ENCODE assay signal across 17 cellular contexts in the genomic region with DNA sequence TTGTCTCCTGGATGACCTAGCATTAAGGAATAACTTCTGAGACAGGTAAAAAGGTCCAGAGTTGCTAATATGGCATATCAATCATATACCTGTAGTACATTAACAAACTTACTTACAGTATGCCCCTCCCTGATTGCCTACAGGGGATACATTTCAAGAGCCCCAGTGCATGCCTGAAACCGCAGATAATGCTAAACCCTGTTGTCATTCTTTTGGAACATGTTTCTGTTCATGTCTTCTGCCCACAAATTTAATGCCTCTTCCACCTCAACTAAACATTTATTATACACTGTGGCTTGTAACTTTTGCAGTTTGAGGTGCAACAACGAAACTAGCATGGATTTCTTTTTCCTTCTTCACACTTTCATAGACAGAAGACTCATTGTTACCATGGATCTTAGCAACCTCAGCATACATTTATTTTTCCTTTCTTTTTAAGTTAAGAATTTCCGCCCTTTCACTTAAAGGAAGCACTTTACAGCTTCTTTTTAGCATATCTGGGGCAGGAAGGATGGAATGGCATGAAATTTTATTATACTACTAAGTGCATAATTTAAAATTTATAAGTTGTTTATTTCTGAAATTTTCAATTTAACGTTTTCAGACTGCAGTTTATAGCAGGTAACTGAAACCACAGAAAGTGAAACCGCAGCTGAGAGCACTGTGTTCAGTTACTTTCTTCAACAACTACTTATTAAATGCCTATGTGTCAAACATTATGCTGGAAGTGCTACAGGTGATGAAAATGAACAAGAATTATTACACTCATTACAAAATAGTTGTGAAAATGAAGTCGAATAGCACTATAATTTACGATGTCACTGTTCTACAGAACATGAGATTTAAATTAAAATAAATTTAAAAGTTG. TPM values are rescaled to one million over a fixed set of nuclear protein-coding genes. Genes with fewer than 3 reads are reported as not detected.
DNase-seq lines count a peak whose midpoint lies in the region; ATAC-seq, FAIRE-seq and TF ChIP-seq lines count a peak whose summit lies in the region.
"Had no signal": no experiment of that assay in that cellular context is flagged by ENCODE, and none has a peak within 500 bp of the region (broad histone marks: within the 10 kb centered on the region; RNA-seq: fewer than 3 reads in every experiment).

No MANE protein-coding gene starts in this region.

- H3K27me3 Mint-ChIP-seq in GM23338 (ENCODE audit: insufficient read depth, low read depth, poor library complexity) = peaks cover 1% of the 10 kb centered on the region
- H3K27me3 Mint-ChIP-seq: dendritic cell treated with granulocyte-macrophage colony-stimulating factor and Interleukin-4, amounts not matched to agents 40 ng/mL and 50 ng/mL, for 4 days had no signal

- no peak overlapping the region for H3K27ac Mint-ChIP-seq in GM23338
- H3K27ac Mint-ChIP-seq: dendritic cell treated with granulocyte-macrophage colony-stimulating factor and Interleukin-4, amounts not matched to agents 40 ng/mL and 50 ng/mL, for 4 days; WTC11 had no signal

- H3F3A ChIP-seq in GM23338 (replicated peaks; ENCODE audit: low read depth) = no peaks in the 10 kb centered on the region

- H3K4me1 Mint-ChIP-seq in GM23338 = no peaks in the 10 kb centered on the region
- H3K4me1 Mint-ChIP-seq: WTC11 had no signal

- peak; percentile 12 for DNase-seq in GM06990 (ENCODE audit: extremely low read depth, insufficient read length)
- DNase-seq in M059J (ENCODE audit: low read depth) = peak; percentile 9
- no peak for DNase-seq in activated CD4-positive, alpha-beta T cell treated with anti-CD3 and anti-CD28 coated beads for 1 hour
- DNase-seq in urothelium cell line (ENCODE audit: low spot score) = no peak
- no peak for DNase-seq in NCI-H146 treated with DMSO at 0.1 percent for 48 hours (lab: John Stamatoyannopoulos, UW; ENCODE audit: unreplicated experiment)
- DNase-seq in GM23338 (ENCODE audit: low spot score) = no peak
- DNase-seq: activated T-cell treated with anti-CD3 and anti-CD28 coated beads for 4 hours, NCI-H510A had no signal

- no peaks in the 10 kb centered on the region for H3K4me1 ChIP-seq in GM23338 (ENCODE audit: insufficient read depth)
- H3K4me1 ChIP-seq: vagina had no signal

- H3K27me3 ChIP-seq in GM06990 (replicated peaks; ENCODE audit: control insufficient read depth, insufficient read depth, low read length) (no peaks in the 10 kb centered on the region), GM23338 (ENCODE audit: insufficient read depth) (no peaks in the 10 kb centered on the region)
- H3K27me3 ChIP-seq: vagina had no signal

- H3K4me2 ChIP-seq in GM23338 = no peak overlapping the region

- H3K36me3 ChIP-seq in GM06990 (ENCODE audit: control insufficient read depth, insufficient read depth, low read length) = no peaks in the 10 kb centered on the region
- no peaks in the 10 kb centered on the region for H3K36me3 ChIP-seq in GM23338 (ENCODE audit: insufficient read depth)
- H3K36me3 ChIP-seq: vagina had no signal

- no peak overlapping the region for H3K27ac ChIP-seq in GM23338 (ENCODE audit: low read depth)
- H3K27ac ChIP-seq: vagina had no signal

- no peak overlapping the region for H2AFZ ChIP-seq in GM23338

- no peaks in the 10 kb centered on the region for H3K9me3 Mint-ChIP-seq in GM23338
- H3K9me3 Mint-ChIP-seq: WTC11 had no signal

- H3K9me2 ChIP-seq in GM23338 (ENCODE audit: insufficient read depth) = no peaks in the 10 kb centered on the region

- H3K4me3 ChIP-seq in GM06990 (replicated peaks; ENCODE audit: low read depth, low read length) (0 out of 2 replicates have a peak overlapping the region, but pooled peaks have one; percentile 13), GM23338 (no peak overlapping the region)
- H3K4me3 ChIP-seq: vagina had no signal

- H3K36me3 Mint-ChIP-seq in GM23338 (ENCODE audit: low read depth) = no peaks in the 10 kb centered on the region
- H3K36me3 Mint-ChIP-seq: WTC11 had no signal

- no peak for FAIRE-seq in urothelium cell line (lab: Jason Lieb, UNC)

- H3K4me3 Mint-ChIP-seq in GM23338 = no peak overlapping the region
- H3K4me3 Mint-ChIP-seq: dendritic cell treated with granulocyte-macrophage colony-stimulating factor and Interleukin-4, amounts not matched to agents 40 ng/mL and 50 ng/mL, for 4 days; WTC11 had no signal

- ATAC-seq in GM21360 (IDR thresholded peaks at IDR 0.05; ENCODE audit: unreplicated experiment) (peak; percentile 92), HG02885 (IDR thresholded peaks at IDR 0.05; ENCODE audit: poor library complexity, unreplicated experiment) (peak; percentile 83), GM23338 (no peak)
- ATAC-seq: WTC11 had no signal

- TF ChIP-seq CTCF in GM06990 (IDR thresholded peaks at IDR 0.05; ENCODE audit: insufficient read depth, low read length, poor library complexity, severe bottlenecking) = no peak
- TF ChIP-seq CTCF in GM23338 (conservative IDR thresholded peaks at IDR 0.05; ENCODE audit: low read depth in 2 of 2) = no peak

- H3K79me2 ChIP-seq in GM23338 (replicated peaks; ENCODE audit: insufficient read depth) = no peaks in the 10 kb centered on the region

- no peaks in the 10 kb centered on the region for H4K20me1 ChIP-seq in GM23338 (replicated peaks; ENCODE audit: insufficient read depth)

TF ChIP-seq in GM23338, 12 proteins besides CTCF, POLR2A, EP300 and RAD21 (continues in another document):
- TF ChIP-seq, protein P1, sequence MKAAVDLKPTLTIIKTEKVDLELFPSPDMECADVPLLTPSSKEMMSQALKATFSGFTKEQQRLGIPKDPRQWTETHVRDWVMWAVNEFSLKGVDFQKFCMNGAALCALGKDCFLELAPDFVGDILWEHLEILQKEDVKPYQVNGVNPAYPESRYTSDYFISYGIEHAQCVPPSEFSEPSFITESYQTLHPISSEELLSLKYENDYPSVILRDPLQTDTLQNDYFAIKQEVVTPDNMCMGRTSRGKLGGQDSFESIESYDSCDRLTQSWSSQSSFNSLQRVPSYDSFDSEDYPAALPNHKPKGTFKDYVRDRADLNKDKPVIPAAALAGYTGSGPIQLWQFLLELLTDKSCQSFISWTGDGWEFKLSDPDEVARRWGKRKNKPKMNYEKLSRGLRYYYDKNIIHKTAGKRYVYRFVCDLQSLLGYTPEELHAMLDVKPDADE (IDR thresholded peaks at IDR 0.05) = no peak
- TF ChIP-seq REST (IDR thresholded peaks at IDR 0.05; ENCODE audit: unreplicated experiment) (no peak), CREB1 (CRISPR knock-in tag; IDR thresholded peaks at IDR 0.05; ENCODE audit: low read depth) (no peak), STAT1 (IDR thresholded peaks at IDR 0.05; ENCODE audit: unreplicated experiment) (no peak), EZH2phosphoT487 (IDR thresholded peaks at IDR 0.05; ENCODE audit: unreplicated experiment) (no peak), EZH2 (IDR thresholded peaks at IDR 0.05; ENCODE audit: low read depth, unreplicated experiment) (no peak), NANOG (IDR thresholded peaks at IDR 0.05; ENCODE audit: borderline replicate concordance) (no peak), ZNF331 (CRISPR knock-in tag; IDR thresholded peaks at IDR 0.05; ENCODE audit: low read depth) (no peak), ZNF114 (CRISPR knock-in tag; IDR thresholded peaks at IDR 0.05) (no peak), JUNB (IDR thresholded peaks at IDR 0.05; ENCODE audit: unreplicated experiment) (no peak), POLR2AphosphoS5 (IDR thresholded peaks at IDR 0.05; ENCODE audit: low read depth) (no peak)

RNA-seq across cellular contexts. Expression of gene F13B, which starts 25.3 kb away (rescaled TPM):
- not detected in 2 replicates for total RNA-seq in M059J (2014; rRNA removed; shearing (Covaris generic))
- total RNA-seq in GM23338 (2014; rRNA removed; shearing (Covaris generic)) = not detected in 2 replicates
- polyA plus RNA-seq in GM23338 (2016; fragmentation: Nextera tagmentation; extraction: Ambion mirVana) = not detected in 2 replicates
- total RNA-seq: A673, mononuclear cell, posterior vena cava, vagina, WTC11 had no signal
- polyA plus RNA-seq: adipose tissue had no signal

Comparison
In these comparisons a context has a peak if more than half of its experiments do, and no peak if none do; other contexts are left out.
1. DNase-seq: peak in GM06990 (single experiment) and M059J (single experiment); none in activated CD4-positive, alpha-beta T cell treated with anti-CD3 and anti-CD28 coated beads for 1 hour (single experiment), urothelium cell line (single experiment), NCI-H146 treated with DMSO at 0.1 percent for 48 hours (single experiment) and GM23338 (single experiment).